Comparison of ENCODE assay signal across 27 cellular contexts in the genomic region with DNA sequence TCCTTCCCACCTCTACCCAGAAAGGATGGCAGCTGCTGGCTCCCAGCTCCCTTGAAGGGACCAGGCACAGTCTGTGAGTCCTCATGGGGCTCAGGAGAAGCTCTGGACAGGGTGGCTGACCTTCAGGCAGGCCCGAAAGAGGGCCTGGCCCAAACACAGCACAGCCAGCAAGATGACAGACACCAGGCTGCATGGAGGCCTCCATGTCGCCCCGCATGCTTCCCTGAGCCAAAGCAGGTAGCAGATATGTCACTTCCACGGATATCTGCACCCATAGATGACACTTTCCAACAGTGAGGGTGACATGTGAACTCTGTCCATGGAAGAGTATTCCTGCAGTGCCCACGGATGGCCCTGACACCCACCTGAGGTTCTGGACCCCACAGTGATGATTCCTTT. TPM values are rescaled to one million over a fixed set of nuclear protein-coding genes. Genes with fewer than 3 reads are reported as not detected.
"Had no signal": no experiment of that assay in that cellular context is flagged by ENCODE, and none has a peak within 500 bp of the region (broad histone marks: within the 10 kb centered on the region; RNA-seq: fewer than 3 reads in every experiment).

No MANE protein-coding gene starts in this region.

- H3K27me3 ChIP-seq: ascending aorta, body of pancreas, Peyer's patch, SJCRH30 had no signal

- H3K27ac ChIP-seq: ascending aorta, RWPE1, SJCRH30 had no signal

- DNase-seq: activated CD4-positive, alpha-beta T cell treated with anti-CD3 and anti-CD28 coated beads for 1 hour; activated CD4-positive, alpha-beta T cell treated with anti-CD3 and anti-CD28 coated beads, Interleukin-2, amount 10 ng/mL, durations not matched to agents 24 days and 14 days; activated CD4-positive, alpha-beta T cell treated with anti-CD3 and anti-CD28 coated beads, Interleukin-2, amount 50 U/mL, for 48 hours; activated CD8-positive, alpha-beta memory T cell treated with anti-CD3 and anti-CD28 coated beads, Interleukin-2, amount 10 ng/mL, durations not matched to agents 7 days and 5 days; activated effector memory CD4-positive, alpha-beta T cell treated with Interleukin-2 at 50 U/mL for 16 hours; activated naive CD4-positive, alpha-beta T cell treated with Interleukin-2 at 50 U/mL for 16 hours; activated naive CD8-positive, alpha-beta T cell treated with anti-CD3 and anti-CD28 coated beads, Interleukin-2, amount 50 U/mL, for 24 hours; activated T-cell treated with anti-CD3 and anti-CD28 coated beads, Interleukin-2, amount 50 U/mL, for 24 hours; amniotic stem cell; body of pancreas; Karpas-422; NCI-H1105 treated with DMSO at 0.1 percent for 48 hours; NCI-H146; NCI-H187 treated with DMSO at 0.1 percent for 48 hours; NCI-H2081 treated with DMSO at 0.1 percent for 48 hours; NCI-H446; NCI-H524; Peyer's patch; Right ventricle myocardium superior; SJCRH30; T-helper 1 cell had no signal

- H3K4me2 ChIP-seq: SK-N-SH had no signal

- H3K9me3 ChIP-seq: ascending aorta, body of pancreas, Peyer's patch, SJCRH30, SK-N-SH had no signal

- H3K9ac ChIP-seq: SK-N-SH had no signal

- ATAC-seq: activated CD8-positive, alpha-beta memory T cell treated with anti-CD3 and anti-CD28 coated beads, Interleukin-2, amount 10 ng/mL, durations not matched to agents 7 days and 5 days; activated naive CD4-positive, alpha-beta T cell treated with anti-CD3 and anti-CD28 coated beads, Interleukin-2, amount 50 U/mL, for 72 hours; activated naive CD8-positive, alpha-beta T cell treated with anti-CD3 and anti-CD28 coated beads, Interleukin-2, amount 50 U/mL, for 24 hours; body of pancreas; WTC11 had no signal

- H3K4me1 ChIP-seq: ascending aorta, body of pancreas, Peyer's patch, SJCRH30 had no signal

- H3K4me3 ChIP-seq: ascending aorta, body of pancreas, Peyer's patch, SJCRH30 had no signal

RNA-seq across cellular contexts. Expression of gene CST6, which starts 28.2 kb away (rescaled TPM):
- total RNA-seq: activated CD8-positive, alpha-beta memory T cell treated with anti-CD3 and anti-CD28 coated beads, Interleukin-2, amount 10 ng/mL, durations not matched to agents 7 days and 5 days; body of pancreas; Peyer's patch; Right ventricle myocardium superior; SJCRH30 had no signal

RNA-seq across cellular contexts. Expression of gene TSGA10IP, which starts 38.3 kb away (rescaled TPM):
- total RNA-seq: activated CD4-positive, alpha-beta T cell treated with anti-CD3 and anti-CD28 coated beads, Interleukin-2, amount 10 ng/mL, durations not matched to agents 24 days and 14 days; activated CD8-positive, alpha-beta memory T cell treated with anti-CD3 and anti-CD28 coated beads, Interleukin-2, amount 10 ng/mL, durations not matched to agents 7 days and 5 days; activated naive CD4-positive, alpha-beta T cell treated with anti-CD3 and anti-CD28 coated beads, Interleukin-2, amount 50 U/mL, for 72 hours; activated T-helper 1 cell treated with anti-CD3 and anti-CD28 coated beads, Interleukin-12 subunit alpha, Interleukin-12 subunit beta, Interleukin-2, Interleukin-4 antibody, amounts not matched to agents 30 ng/mL and 10 ng/mL and 1 ng/mL, durations not matched to agents 14 hours and 24 hours and 36 hours; ascending aorta; body of pancreas; Peyer's patch; Right ventricle myocardium superior; SJCRH30 had no signal
- polyA plus RNA-seq: SK-N-SH had no signal
